In genomic region chr17:51848451-51848850, GRCh38 we compare ENCODE assay signal across 16 cellular contexts.
"Had no signal": no experiment of that assay in that cellular context is flagged by ENCODE, and none has a peak within 500 bp of the region (broad histone marks: within the 10 kb centered on the region; RNA-seq: fewer than 3 reads in every experiment).

No MANE protein-coding gene starts in this region.

- DNase-seq: activated CD4-positive, alpha-beta T cell treated with anti-CD3 and anti-CD28 coated beads, Interleukin-2, amount 10 ng/mL, durations not matched to agents 7 days and 5 days; activated CD4-positive, CD25-positive, alpha-beta regulatory T cell; activated CD8-positive, alpha-beta memory T cell treated with anti-CD3 and anti-CD28 coated beads for 24 hours; activated naive CD8-positive, alpha-beta T cell treated with anti-CD3 and anti-CD28 coated beads for 36 hours; amygdala; brain microvascular endothelial cell; hippocampal formation; left ventricle myocardium superior; mesenchymal stem cell; natural killer cell; stimulated activated CD4-positive, alpha-beta T cell treated with anti-CD3 and anti-CD28 coated beads, Interleukin-1b, Interleukin-23, amount 100 ng/mL, for 48 hours; stimulated activated naive CD8-positive, alpha-beta T cell treated with anti-CD3 and anti-CD28 coated beads, Interleukin-15, amount 100 ng/mL, for 72 hours; uterus had no signal

- H3K27me3 ChIP-seq: brain microvascular endothelial cell, neutrophil, uterus had no signal

- H3K4me1 ChIP-seq: parathyroid adenoma, uterus had no signal

- H3K27ac ChIP-seq: brain microvascular endothelial cell, neutrophil, parathyroid adenoma, thoracic aorta, uterus had no signal

- ATAC-seq: left ventricle myocardium superior; natural killer cell; stimulated activated naive CD8-positive, alpha-beta T cell treated with anti-CD3 and anti-CD28 coated beads, Interleukin-15, amount 100 ng/mL, for 72 hours had no signal
